ENCODE assay signal across 1 cellular context in the genomic region with DNA sequence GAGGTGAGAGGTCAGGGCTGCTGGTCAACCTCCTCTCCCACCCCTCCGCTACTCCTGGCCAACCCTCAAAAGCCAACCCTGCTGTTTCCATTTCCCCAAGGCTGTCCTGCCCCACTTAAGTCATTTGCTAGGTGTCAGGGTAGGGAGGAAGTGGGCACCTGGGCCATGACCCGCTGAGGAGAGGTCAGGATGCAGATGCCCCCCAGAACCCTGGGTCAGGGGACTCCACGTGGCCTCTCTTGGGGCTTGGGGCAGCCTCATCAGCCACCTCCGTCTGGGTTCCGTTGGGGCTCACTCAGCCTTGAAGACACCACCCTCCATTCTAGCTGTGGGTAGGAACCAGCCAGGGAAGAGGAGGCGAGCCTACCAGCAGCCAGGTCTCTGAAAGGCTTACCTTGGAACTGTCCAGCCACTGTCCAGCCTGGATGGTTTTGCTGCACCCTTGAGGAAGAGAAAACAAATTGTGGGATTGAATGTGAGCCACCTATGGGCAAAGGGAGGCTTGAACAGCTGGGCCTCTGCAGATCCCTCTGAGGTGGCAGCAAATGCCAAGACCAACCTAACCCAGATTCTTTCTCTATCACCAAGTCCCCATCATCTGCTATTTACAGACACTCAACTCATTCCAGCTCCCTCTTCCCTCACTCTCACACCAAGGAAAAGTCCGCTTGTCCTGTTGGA.
TF ChIP-seq lines count a peak whose summit lies in the region.

No MANE protein-coding gene starts in this region.

TF ChIP-seq in Ishikawa, 13 proteins besides CTCF, POLR2A, EP300 and RAD21:
- TF ChIP-seq, protein P1, sequence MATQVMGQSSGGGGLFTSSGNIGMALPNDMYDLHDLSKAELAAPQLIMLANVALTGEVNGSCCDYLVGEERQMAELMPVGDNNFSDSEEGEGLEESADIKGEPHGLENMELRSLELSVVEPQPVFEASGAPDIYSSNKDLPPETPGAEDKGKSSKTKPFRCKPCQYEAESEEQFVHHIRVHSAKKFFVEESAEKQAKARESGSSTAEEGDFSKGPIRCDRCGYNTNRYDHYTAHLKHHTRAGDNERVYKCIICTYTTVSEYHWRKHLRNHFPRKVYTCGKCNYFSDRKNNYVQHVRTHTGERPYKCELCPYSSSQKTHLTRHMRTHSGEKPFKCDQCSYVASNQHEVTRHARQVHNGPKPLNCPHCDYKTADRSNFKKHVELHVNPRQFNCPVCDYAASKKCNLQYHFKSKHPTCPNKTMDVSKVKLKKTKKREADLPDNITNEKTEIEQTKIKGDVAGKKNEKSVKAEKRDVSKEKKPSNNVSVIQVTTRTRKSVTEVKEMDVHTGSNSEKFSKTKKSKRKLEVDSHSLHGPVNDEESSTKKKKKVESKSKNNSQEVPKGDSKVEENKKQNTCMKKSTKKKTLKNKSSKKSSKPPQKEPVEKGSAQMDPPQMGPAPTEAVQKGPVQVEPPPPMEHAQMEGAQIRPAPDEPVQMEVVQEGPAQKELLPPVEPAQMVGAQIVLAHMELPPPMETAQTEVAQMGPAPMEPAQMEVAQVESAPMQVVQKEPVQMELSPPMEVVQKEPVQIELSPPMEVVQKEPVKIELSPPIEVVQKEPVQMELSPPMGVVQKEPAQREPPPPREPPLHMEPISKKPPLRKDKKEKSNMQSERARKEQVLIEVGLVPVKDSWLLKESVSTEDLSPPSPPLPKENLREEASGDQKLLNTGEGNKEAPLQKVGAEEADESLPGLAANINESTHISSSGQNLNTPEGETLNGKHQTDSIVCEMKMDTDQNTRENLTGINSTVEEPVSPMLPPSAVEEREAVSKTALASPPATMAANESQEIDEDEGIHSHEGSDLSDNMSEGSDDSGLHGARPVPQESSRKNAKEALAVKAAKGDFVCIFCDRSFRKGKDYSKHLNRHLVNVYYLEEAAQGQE (IDR thresholded peaks at IDR 0.05; ENCODE audit: low read depth): peak; percentile 71
- no peak for TF ChIP-seq CEBPB (IDR thresholded peaks at IDR 0.05)
